8 cellular contexts compared by ENCODE assay signal in the genomic region with DNA sequence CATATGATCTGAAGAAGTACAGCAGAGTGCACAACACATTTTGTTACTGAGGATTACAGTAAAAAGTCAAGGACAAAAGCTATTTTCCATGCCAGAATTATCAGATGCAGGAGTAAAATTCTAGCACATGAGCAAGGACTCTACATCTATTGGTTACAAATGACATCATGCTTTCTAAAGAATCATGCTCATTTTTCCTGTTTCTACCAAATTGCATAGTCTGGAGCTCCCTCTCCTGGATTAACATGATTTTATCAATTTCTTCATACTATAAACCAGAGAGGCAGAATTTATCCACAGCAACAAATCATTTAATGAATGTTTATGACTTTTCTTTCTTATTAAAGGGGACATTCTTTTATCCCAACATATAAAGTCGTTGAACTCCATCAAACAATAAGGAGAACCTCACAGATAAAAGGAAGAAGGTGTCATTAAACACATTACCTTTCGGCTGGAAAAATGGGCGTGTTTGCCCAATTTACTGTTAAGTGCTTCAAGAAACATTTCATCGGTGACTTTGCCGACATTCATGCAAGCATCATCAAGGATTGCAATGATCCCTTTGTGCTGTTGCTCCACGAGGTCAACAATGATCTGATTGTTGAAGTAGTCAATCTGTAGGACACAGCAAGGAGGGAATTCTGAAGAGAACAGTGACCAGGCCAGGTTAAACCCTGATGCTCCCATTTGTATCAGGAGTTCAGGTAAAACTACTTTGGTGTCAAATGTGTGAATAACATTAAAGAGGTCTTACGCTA.
DNase-seq lines count a peak whose midpoint lies in the region; ATAC-seq and TF ChIP-seq lines count a peak whose summit lies in the region.

No MANE protein-coding gene starts in this region.

- TF ChIP-seq CTCF in MM.1S (IDR thresholded peaks at IDR 0.05; ENCODE audit: low read length) (peak; percentile 50), RWPE1 (conservative IDR thresholded peaks at IDR 0.05; ENCODE audit: low read depth) (peak; percentile 54)

- no peak overlapping the region for H3K4me2 ChIP-seq in MM.1S (ENCODE audit: low read depth, low read length)

- H3K36me3 Mint-ChIP-seq in naive B cell, result no peaks in the 10 kb centered on the region

- H3K4me3 ChIP-seq in MM.1S (ENCODE audit: low read length), result no peak overlapping the region

- H3K9me3 Mint-ChIP-seq in naive B cell, result peaks cover 0 to 5% (median 0%) of the 10 kb centered on the region in 7 donors

- H3K27ac Mint-ChIP-seq in naive B cell, result no peak overlapping the region

- no peaks in the 10 kb centered on the region for H3F3A ChIP-seq in MM.1S (ENCODE audit: insufficient read depth, low read length)

- no peaks in the 10 kb centered on the region for H3K27me3 Mint-ChIP-seq in naive B cell

- no peaks in the 10 kb centered on the region for H3K4me1 Mint-ChIP-seq in naive B cell

- H3K27me3 ChIP-seq in MM.1S (replicated peaks; ENCODE audit: insufficient read depth, low read length), result no peaks in the 10 kb centered on the region

- POLR2A ChIA-PET in RWPE1 (lab: Yijun Ruan, JAX; ENCODE audit: low non-redundant PET), result no interaction called here

- H2AFZ ChIP-seq in MM.1S (ENCODE audit: low read length), result no peak overlapping the region

- H3K27ac ChIP-seq in MM.1S (ENCODE audit: low read length), result no peak overlapping the region
- H3K27ac ChIP-seq in RWPE1, result no peak overlapping the region
- H3K27ac ChIP-seq in epithelial cell of prostate, result peak overlapping the region; percentile 13

- H3K9me3 ChIP-seq in MM.1S (replicated peaks; ENCODE audit: insufficient read depth, low read length), result no peaks in the 10 kb centered on the region

- H3K79me2 ChIP-seq in MM.1S (ENCODE audit: low read length), result no peaks in the 10 kb centered on the region

- no peaks in the 10 kb centered on the region for H3K4me1 ChIP-seq in MM.1S (ENCODE audit: low read length)

- no peaks in the 10 kb centered on the region for H3K36me3 ChIP-seq in MM.1S (replicated peaks; ENCODE audit: insufficient read depth, low read length)

- H4K20me1 ChIP-seq in MM.1S (ENCODE audit: insufficient read depth, low read length), result no peaks in the 10 kb centered on the region

- H3K9ac ChIP-seq in MM.1S (ENCODE audit: low read length), result no peak overlapping the region

- no peaks in the 10 kb centered on the region for H3K9me2 ChIP-seq in MM.1S (replicated peaks; ENCODE audit: insufficient read depth, low read length)

- peak; percentile 68 for DNase-seq in EL
- DNase-seq in MM.1S, result peak; percentile 43
- peak; percentile 64 for DNase-seq in RWPE1 (ENCODE audit: low spot score)
- no peak for DNase-seq in epithelial cell of prostate (ENCODE audit: low read depth, low spot score)
- peak; percentile 38 for DNase-seq in naive B cell

- ATAC-seq in naive B cell (ENCODE audit: low read depth in 2 of 2) (peak; percentile 40 to 56), HG02870 (IDR thresholded peaks at IDR 0.05; ENCODE audit: unreplicated experiment) (no peak), GM19463 (IDR thresholded peaks at IDR 0.05; ENCODE audit: unreplicated experiment) (no peak), HG02588 (IDR thresholded peaks at IDR 0.05; ENCODE audit: unreplicated experiment) (no peak)

- H3K4me3 Mint-ChIP-seq in naive B cell, result no peak overlapping the region

- CTCF ChIA-PET in RWPE1 (lab: Yijun Ruan, JAX), result interaction anchor here (0.6 to 1.1 kb wide), 6 partner anchors 28 to 292 kb away, joined by 3 to 10 read pairs (median 3); no protein-coding TSS in a partner anchor

Comparison
In these comparisons a context has a peak if more than half of its experiments do, and no peak if none do; other contexts are left out.
1. ATAC-seq: peak in naive B cell (2 of 2); none in HG02870 (single experiment), GM19463 (single experiment) and HG02588 (single experiment).